In genomic region chr1:224696891-224697765, GRCh38 we compare ENCODE assay signal across 11 cellular contexts.
DNase-seq lines count a peak whose midpoint lies in the region; TF ChIP-seq lines count a peak whose summit lies in the region.
"Had no signal": no experiment of that assay in that cellular context is flagged by ENCODE, and none has a peak within 500 bp of the region (broad histone marks: within the 10 kb centered on the region; RNA-seq: fewer than 3 reads in every experiment).

No MANE protein-coding gene starts in this region.

- DNase-seq in EL (peak; percentile 69), NCI-H1105 treated with DMSO at 0.1 percent for 48 hours (lab: John Stamatoyannopoulos, UW) (peak; percentile 41), brain microvascular endothelial cell (peak; percentile 41), myocyte (ENCODE audit: low read depth) (peak; percentile 83), UCSD-AML1 (lab: John Stamatoyannopoulos, UW; ENCODE audit: unreplicated experiment) (no peak), cerebellar cortex (ENCODE audit: low spot score) (no peak), NCI-H748 treated with DMSO at 0.1 percent for 48 hours (lab: John Stamatoyannopoulos, UW) (no peak)
- no peak for DNase-seq in stimulated activated CD4-positive, alpha-beta T cell treated with anti-CD3 and anti-CD28 coated beads, Interleukin-2, amount 100 ng/mL, for 48 hours
- DNase-seq: activated CD8-positive, alpha-beta memory T cell treated with anti-CD3 and anti-CD28 coated beads, Interleukin-2, amount 50 U/mL, for 48 hours; aorta; pancreas had no signal

- in situ Hi-C loops in brain microvascular endothelial cell (cut with HindIII; ENCODE audit: low pct_ligation_motif_present, low sequenced_read_pairs) = no loop called here

- H3K27me3 ChIP-seq in brain microvascular endothelial cell (replicated peaks) = no peaks in the 10 kb centered on the region
- H3K27me3 ChIP-seq: pancreas had no signal

- H3K27ac ChIP-seq in brain microvascular endothelial cell = no peak overlapping the region
- H3K27ac ChIP-seq: pancreas had no signal

- no peak overlapping the region for H3K4me3 ChIP-seq in brain microvascular endothelial cell (ENCODE audit: low read depth, low read length)
- H3K4me3 ChIP-seq: pancreas had no signal

- no peaks in the 10 kb centered on the region for H3K36me3 ChIP-seq in brain microvascular endothelial cell (replicated peaks)
- H3K36me3 ChIP-seq: pancreas had no signal

- TF ChIP-seq CTCF in brain microvascular endothelial cell (IDR thresholded peaks at IDR 0.05; ENCODE audit: low read depth, low read length, missing control alignments) = no peak

Comparison
In these comparisons a context has a peak if more than half of its experiments do, and no peak if none do; other contexts are left out.
1. DNase-seq: peak in EL (single experiment), NCI-H1105 treated with DMSO at 0.1 percent for 48 hours (single experiment), brain microvascular endothelial cell (single experiment) and myocyte (single experiment); none in UCSD-AML1 (single experiment), cerebellar cortex (single experiment), NCI-H748 treated with DMSO at 0.1 percent for 48 hours (single experiment) and stimulated activated CD4-positive, alpha-beta T cell treated with anti-CD3 and anti-CD28 coated beads, Interleukin-2, amount 100 ng/mL, for 48 hours (0 of 2).